Comparison of ENCODE assay signal across 1 cellular context in the genomic region with DNA sequence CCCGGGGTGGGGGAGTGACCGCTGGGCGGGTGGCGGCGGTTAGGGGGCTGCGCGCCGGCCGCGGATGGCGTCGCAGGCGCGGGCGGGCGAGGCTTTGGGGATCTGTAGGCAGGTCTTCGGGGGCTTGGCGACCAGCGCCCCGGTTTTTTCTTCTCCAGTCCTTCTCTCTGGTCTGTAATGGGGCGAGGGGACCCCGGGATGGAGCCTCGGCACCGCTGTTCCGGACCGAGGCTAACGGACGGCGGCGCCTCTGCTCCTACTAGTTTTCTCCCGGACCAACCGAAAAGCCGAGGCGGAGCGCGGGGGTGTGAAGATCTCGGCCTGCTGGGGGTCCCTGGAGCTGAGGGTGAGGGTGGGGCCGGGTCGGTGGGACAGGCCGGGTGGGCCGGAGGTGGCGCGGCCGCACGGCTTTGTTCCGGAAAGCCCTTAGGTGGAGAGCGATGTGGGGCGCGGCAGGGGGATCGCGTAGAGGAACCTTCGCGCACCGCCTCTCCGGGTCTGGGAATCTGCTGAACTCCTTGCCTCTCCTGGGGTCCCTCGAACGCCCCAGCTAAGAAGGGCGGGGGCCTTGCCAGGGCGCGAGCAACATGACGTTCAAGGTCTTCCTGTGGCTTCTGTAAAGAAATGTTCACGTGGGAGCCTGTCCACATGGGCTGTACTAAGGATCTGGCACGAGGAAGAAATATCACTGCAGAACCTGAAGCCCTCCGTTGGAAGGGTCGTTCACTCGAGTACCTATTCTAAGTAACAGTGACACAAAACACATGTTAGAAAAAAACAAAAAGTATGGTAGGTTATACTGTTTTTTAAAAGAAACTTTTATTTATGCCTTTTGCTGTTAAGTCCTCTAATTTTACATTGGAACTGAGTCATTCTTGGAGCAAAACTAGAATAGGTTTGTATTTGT.
TF ChIP-seq lines count a peak whose summit lies in the region.

No MANE protein-coding gene starts in this region.

TF ChIP-seq in A549, 52 proteins besides CTCF, POLR2A, EP300 and RAD21 (continued from another document):
- TF ChIP-seq HOXA7 (CRISPR knock-in tag; IDR thresholded peaks at IDR 0.05) (peak; percentile 50; the same call in 1 of the 2 replicates), JUN (IDR thresholded peaks at IDR 0.05) (peak in 1 of 2 experiments; percentile 53; a peak in 3 of 5 replicates), EHMT2 (IDR thresholded peaks at IDR 0.05; ENCODE audit: low read depth) (no peak), CBX8 (IDR thresholded peaks at IDR 0.05) (no peak), HOXB5 (CRISPR knock-in tag; IDR thresholded peaks at IDR 0.05) (0 out of 2 replicates have a peak, but pooled peaks have one; percentile 44)
